In the genomic region with DNA sequence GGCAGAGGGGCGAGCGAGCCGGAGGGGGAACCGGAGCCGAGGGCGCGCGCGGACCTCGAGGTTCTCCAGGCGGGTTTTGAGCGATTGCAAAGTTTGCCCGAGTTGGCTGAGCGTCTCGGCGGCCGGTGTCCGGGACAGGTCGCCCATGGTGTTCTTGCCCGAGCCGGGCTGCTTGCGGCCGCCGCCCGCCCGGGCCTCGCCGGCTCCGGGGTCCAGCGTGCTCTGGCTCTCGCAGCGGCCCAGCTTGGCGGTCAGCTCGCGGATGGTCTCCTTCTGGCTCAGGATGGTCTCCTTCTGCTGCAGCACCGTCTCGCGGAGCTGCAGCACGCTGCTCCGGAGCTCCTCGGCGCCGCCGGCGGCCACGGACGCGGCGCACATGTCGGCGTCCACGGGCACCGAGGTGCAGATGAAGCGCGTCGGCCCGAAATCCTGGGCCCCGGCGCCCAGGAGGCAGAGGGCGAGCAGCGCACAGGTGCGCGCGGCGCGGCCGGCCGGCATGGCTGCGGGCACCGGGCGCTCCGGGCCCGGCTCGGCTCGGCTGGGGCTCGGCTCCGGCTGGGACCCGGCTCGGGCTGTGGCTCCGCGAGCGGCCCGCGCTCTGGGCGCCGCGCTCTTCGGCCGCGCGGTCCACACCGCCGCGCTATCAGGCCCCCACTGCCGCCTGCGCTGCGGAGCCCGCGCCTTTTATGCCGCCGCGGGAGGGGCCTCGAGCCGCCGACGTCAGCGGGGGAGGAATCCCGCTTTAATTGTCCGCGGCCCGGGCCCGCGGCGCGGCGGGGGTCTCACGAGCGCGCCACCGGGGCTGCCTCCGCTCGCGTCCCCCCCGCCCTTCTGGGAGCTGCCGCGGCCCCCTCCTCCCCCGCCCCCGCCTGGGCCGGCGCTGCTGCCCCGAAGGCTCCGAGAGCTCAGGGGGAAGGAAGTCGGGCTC, we compare ENCODE assay signal across 8 cellular contexts. TPM values are rescaled to one million over a fixed set of nuclear protein-coding genes. Genes with fewer than 3 reads are reported as not detected.
DNase-seq lines count a peak whose midpoint lies in the region; ATAC-seq, FAIRE-seq and TF ChIP-seq lines count a peak whose summit lies in the region.

A gene with protein sequence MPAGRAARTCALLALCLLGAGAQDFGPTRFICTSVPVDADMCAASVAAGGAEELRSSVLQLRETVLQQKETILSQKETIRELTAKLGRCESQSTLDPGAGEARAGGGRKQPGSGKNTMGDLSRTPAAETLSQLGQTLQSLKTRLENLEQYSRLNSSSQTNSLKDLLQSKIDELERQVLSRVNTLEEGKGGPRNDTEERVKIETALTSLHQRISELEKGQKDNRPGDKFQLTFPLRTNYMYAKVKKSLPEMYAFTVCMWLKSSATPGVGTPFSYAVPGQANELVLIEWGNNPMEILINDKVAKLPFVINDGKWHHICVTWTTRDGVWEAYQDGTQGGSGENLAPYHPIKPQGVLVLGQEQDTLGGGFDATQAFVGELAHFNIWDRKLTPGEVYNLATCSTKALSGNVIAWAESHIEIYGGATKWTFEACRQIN (minus strand): TSS at position 659 of the 928 bp plus-strand sequence. CDS start 161 bp downstream, at position 498.

- TF ChIP-seq POLR2A in GM12878 (IDR thresholded peaks at IDR 0.05; ENCODE audit: low read depth, low read length) (no peak), HepG2 (IDR thresholded peaks at IDR 0.05; ENCODE audit: insufficient read depth in 1 of 2, low read depth in 2 of 2, low read length in 2 of 2) (no peak)

- H3K9me3 ChIP-seq in GM12878 (replicated peaks; ENCODE audit: control insufficient read depth, insufficient read depth, low read length) (no peaks in the 10 kb centered on the region), HepG2 (ENCODE audit: low read length) (no peaks in the 10 kb centered on the region)

- no peaks in the 10 kb centered on the region for H3K36me3 ChIP-seq in GM12878 (ENCODE audit: control insufficient read depth in 2 of 2, insufficient read depth in 2 of 2, low read length in 1 of 2)
- H3K36me3 ChIP-seq in HepG2 (replicated peaks in 1 of 2; ENCODE audit: control insufficient read depth in 1 of 2, insufficient read depth in 2 of 2, low read length in 2 of 2): no peaks in the 10 kb centered on the region

- TF ChIP-seq CTCF in GM13976 (IDR thresholded peaks at IDR 0.05; ENCODE audit: borderline replicate concordance, control extremely low read depth, extremely low read depth, insufficient read depth, missing control alignments) (no peak), GM12878 (IDR thresholded peaks at IDR 0.05 in 2 of 3, conservative IDR thresholded peaks at IDR 0.05 in 1 of 3; ENCODE audit: control insufficient read depth in 2 of 3, extremely low read depth in 1 of 3, insufficient read depth in 1 of 3, low read depth in 3 of 3, low read length in 3 of 3) (no peak), HepG2 (CRISPR knock-in tag; IDR thresholded peaks at IDR 0.05) (no peak)

- H3K9ac ChIP-seq in GM12878 (ENCODE audit: control insufficient read depth, insufficient read depth, low read length) (no peak within 1 kb of the TSS), HepG2 (ENCODE audit: insufficient read depth, low read depth, low read length) (no peak within 1 kb of the TSS)

- CTCF ChIA-PET in GM12878 (lab: Yijun Ruan, JAX) (no interaction called here), HepG2 (lab: Yijun Ruan, JAX; ENCODE audit: low intra/inter-chr PET ratio, low total read pairs) (interaction anchor here (3.5 kb wide), 1 partner anchor 99 kb away, joined by 25 read pairs; no protein-coding TSS in a partner anchor)

- ATAC-seq in GM12878: peak; percentile 28; the same call in 1 of the 3 replicates
- peak; percentile 35 for ATAC-seq in HepG2
- no peak for ATAC-seq in HG03442 (IDR thresholded peaks at IDR 0.05; ENCODE audit: unreplicated experiment)
- no peak for ATAC-seq in HG03097 (IDR thresholded peaks at IDR 0.05; ENCODE audit: low FRiP score, unreplicated experiment)
- no peak for ATAC-seq in HG03520 (IDR thresholded peaks at IDR 0.05; ENCODE audit: unreplicated experiment)
- ATAC-seq in GM21717 (IDR thresholded peaks at IDR 0.05; ENCODE audit: unreplicated experiment): no peak

- intact Hi-C loops in GM12878 (cut with micrococcal nuclease; ENCODE audit: unreplicated experiment): loop anchor here (5.0 kb wide), 1 partner anchor 101 kb away; no protein-coding TSS in a partner anchor
- intact Hi-C loops in HepG2 (cut with micrococcal nuclease; ENCODE audit: unreplicated experiment): loop anchor here (5.0 kb wide), 1 partner anchor 911 kb away; no protein-coding TSS in a partner anchor

- H3K79me2 ChIP-seq in GM12878 (ENCODE audit: control insufficient read depth, insufficient read depth, low read length): no peaks in the 10 kb centered on the region
- no peaks in the 10 kb centered on the region for H3K79me2 ChIP-seq in HepG2 (ENCODE audit: insufficient read depth, low read length)

- POLR2A ChIA-PET in GM12878 (lab: Charles Lee): no interaction called here
- POLR2A ChIA-PET in HepG2 (lab: Yijun Ruan, JAX): interaction anchor here (1.5 kb wide), 1 partner anchor 21 kb away, joined by 8 read pairs; no protein-coding TSS in a partner anchor

- in situ Hi-C loops in GM13976 (cut with MboI; ENCODE audit: low sequenced_read_pairs, unreplicated experiment) (no loop called here), GM12878 (cut with MboI) (no loop called here), HepG2 (cut with HindIII; ENCODE audit: extremely low pct_ligation_motif_present, low pct_unique_long_range_greater_than_20kb) (no loop called here)

- H4K20me1 ChIP-seq in GM12878 (ENCODE audit: control insufficient read depth, insufficient read depth) (no peaks in the 10 kb centered on the region), HepG2 (ENCODE audit: insufficient read depth, low read length) (peaks cover 21% of the 10 kb centered on the region; the same call in 1 of the 2 replicates)

- peaks cover 7 to 22% of the 10 kb centered on the region in 2 experiments for H3K27me3 ChIP-seq in GM12878 (replicated peaks in 1 of 2; ENCODE audit: control insufficient read depth in 2 of 2, insufficient read depth in 2 of 2, low read length in 1 of 2)
- peaks cover 67 to 97% of the 10 kb centered on the region in 2 experiments for H3K27me3 ChIP-seq in HepG2 (ENCODE audit: control insufficient read depth in 1 of 2, insufficient read depth in 2 of 2, low read length in 2 of 2)

- H3K4me3 ChIP-seq in GM12878: no peak within 1 kb of the TSS
- peak within 1 kb of the TSS in 2 of 3 experiments; percentile 20 to 55; a peak in 1 of 6 replicates for H3K4me3 ChIP-seq in HepG2 (replicated peaks in 1 of 3; ENCODE audit: insufficient read depth in 1 of 3, low read depth in 2 of 3, low read length in 3 of 3)

- H3K4me2 ChIP-seq in GM12878 (ENCODE audit: control insufficient read depth, insufficient read depth): peak within 1 kb of the TSS; percentile 22; the same call in 1 of the 2 replicates
- H3K4me2 ChIP-seq in HepG2 (ENCODE audit: low read depth, low read length): peak within 1 kb of the TSS; percentile 63

- WGBS in GM12878 (ENCODE audit: insufficient coverage, insufficient replicate concordance, low lambda C conversion rate, missing lambda C conversion rate): 2% methylated on average over 78 of the region's 133 CpGs
- 18% methylated on average over 31 of the region's 133 CpGs for WGBS in HepG2 (ENCODE audit: low lambda C conversion rate)

- H2AFZ ChIP-seq in GM12878 (ENCODE audit: control insufficient read depth, low read depth, low read length) (no peak within 1 kb of the TSS), HepG2 (ENCODE audit: low read length) (no peak within 1 kb of the TSS)

- SMC1A ChIA-PET in GM12878 (lab: Charles Lee; ENCODE audit: uncharacterized antibody, unreplicated experiment): no interaction called here

- TF ChIP-seq RAD21 in GM12878 (IDR thresholded peaks at IDR 0.05; ENCODE audit: insufficient read depth, low read depth, low read length) (no peak), HepG2 (CRISPR knock-in tag; IDR thresholded peaks at IDR 0.05) (no peak)

- BruUV-seq in GM12878 (replicated peaks; lab: Mats Ljungman, UMichigan) (no TSS peak), HepG2 (replicated peaks; lab: Mats Ljungman, UMichigan) (no TSS peak)

- H3K27ac ChIP-seq in GM12878 (ENCODE audit: control insufficient read depth, insufficient read depth) (no peak within 1 kb of the TSS), HepG2 (ENCODE audit: extremely low read length, insufficient read depth, low read length) (no peak within 1 kb of the TSS)

- FAIRE-seq in GM12878 (lab: Jason Lieb, UNC): no peak
- FAIRE-seq in HepG2 (lab: Jason Lieb, UNC): no peak

- no peaks in the 10 kb centered on the region for H3K4me1 ChIP-seq in GM12878 (ENCODE audit: control insufficient read depth, insufficient read depth, low read length)
- peaks cover 33% of the 10 kb centered on the region for H3K4me1 ChIP-seq in HepG2 (ENCODE audit: insufficient read depth, low read length)

- RAD21 ChIA-PET in GM12878 (lab: Charles Lee; ENCODE audit: unreplicated experiment): no interaction called here

- peak; percentile 63 for DNase-seq in GM13976 (ENCODE audit: low spot score)
- DNase-seq in NCI-H2227 (lab: John Stamatoyannopoulos, UW; ENCODE audit: unreplicated experiment): peak; percentile 83
- DNase-seq in GM12878 (ENCODE audit: low read depth, low spot score): no peak
- no peak for DNase-seq in HepG2 (ENCODE audit: low spot score)

- TF ChIP-seq EP300 in GM12878 (IDR thresholded peaks at IDR 0.05; ENCODE audit: borderline replicate concordance in 1 of 2, control insufficient read depth in 1 of 2, low read depth in 2 of 2, low read length in 2 of 2) (no peak), HepG2 (IDR thresholded peaks at IDR 0.05; ENCODE audit: low read depth in 2 of 2, low read length in 2 of 2) (no peak), HepG2 (CRISPR knock-in tag; IDR thresholded peaks at IDR 0.05; ENCODE audit: borderline replicate concordance) (no peak)

RNA-seq across cellular contexts. Expression of the gene that starts here (rescaled TPM):
- total RNA-seq in GM12878 (2013; cell fraction: nucleolus; rRNA removed): not detected in 2 replicates
- total RNA-seq in GM12878 (2014; rRNA removed): not detected in 2 replicates
- not detected in 2 replicates for total RNA-seq in GM12878 (2014; rRNA removed; fragmentation: Illumina TruSeq; extraction: Trizol)
- 0.05 TPM in 1 of 2 replicates, not detected in the other for total RNA-seq in GM12878 (2021)
- polyA plus RNA-seq in GM12878 (2011; ENCODE audit: low read depth): not detected
- polyA plus RNA-seq in GM12878 (2011; rRNA removed): not detected in 2 replicates
- polyA plus RNA-seq in GM12878 (2011; cell fraction: cytosol; rRNA removed): 0.01 and 0.02 TPM in 2 replicates
- 0.03 and 0.04 TPM in 2 replicates for polyA plus RNA-seq in GM12878 (2011; cell fraction: nucleus; rRNA removed)
- polyA plus RNA-seq in GM12878 (2012): 0.08 TPM in 2 replicates
- not detected in 2 replicates for polyA plus RNA-seq in GM12878 (2014; fragmentation: Illumina TruSeq; extraction: Trizol)
- polyA plus RNA-seq in GM12878 (2014; fragmentation: Nextera tagmentation; extraction: Ambion mirVana): not detected
- not detected in 2 replicates for polyA plus RNA-seq in GM12878 (2014; rRNA removed)
- not detected for polyA plus RNA-seq in GM12878 (2016; fragmentation: Nextera tagmentation; extraction: Ambion mirVana)
- polyA minus RNA-seq in GM12878 (2011; rRNA and poly(A)+ RNA removed): not detected in 2 replicates
- not detected in 2 replicates for polyA minus RNA-seq in GM12878 (2011; cell fraction: cytosol; rRNA and poly(A)+ RNA removed)
- polyA minus RNA-seq in GM12878 (2011; cell fraction: nucleus; rRNA and poly(A)+ RNA removed): not detected in 2 replicates
- total RNA-seq in HepG2 (2016; rRNA removed; fragmentation: Illumina TruSeq; extraction: Trizol): not detected in 2 replicates
- total RNA-seq in HepG2 (2016; cell fraction: cytosol; rRNA removed; fragmentation: Illumina TruSeq; extraction: Trizol; ENCODE audit: low read depth): not detected in 2 replicates
- total RNA-seq in HepG2 (2016; cell fraction: insoluble cytoplasmic fraction; rRNA removed; fragmentation: Illumina TruSeq; extraction: Trizol): not detected in 2 replicates
- total RNA-seq in HepG2 (2016; cell fraction: membrane; rRNA removed; fragmentation: Illumina TruSeq; extraction: Trizol): not detected in 2 replicates
- total RNA-seq in HepG2 (2016; cell fraction: nucleus; rRNA removed; fragmentation: Illumina TruSeq; extraction: Trizol): not detected in 2 replicates
- 0.01 TPM in 1 of 2 replicates, not detected in the other for polyA plus RNA-seq in HepG2 (2011; rRNA removed)
- polyA plus RNA-seq in HepG2 (2011; cell fraction: cytosol; rRNA removed): not detected in 2 replicates
- polyA plus RNA-seq in HepG2 (2011; cell fraction: nucleus; rRNA removed): not detected in 2 replicates
- polyA plus RNA-seq in HepG2 (2012): not detected in 2 replicates
- polyA plus RNA-seq in HepG2 (2016; cell fraction: cytosol; fragmentation: Illumina TruSeq; extraction: Trizol; ENCODE audit: low read depth): not detected in 2 replicates
- not detected in 2 replicates for polyA plus RNA-seq in HepG2 (2016; cell fraction: insoluble cytoplasmic fraction; fragmentation: Illumina TruSeq; extraction: Trizol; ENCODE audit: low read depth)
- polyA plus RNA-seq in HepG2 (2016; cell fraction: membrane; fragmentation: Illumina TruSeq; extraction: Trizol; ENCODE audit: low read depth): not detected in 2 replicates
- polyA plus RNA-seq in HepG2 (2016; cell fraction: nucleus; fragmentation: Illumina TruSeq; extraction: Trizol; ENCODE audit: insufficient read depth, low read depth): not detected in 2 replicates
- 17.0 TPM in 1 of 2 replicates, not detected in the other for polyA minus RNA-seq in HepG2 (2011; rRNA and poly(A)+ RNA removed; ENCODE audit: low replicate concordance)
- polyA minus RNA-seq in HepG2 (2011; cell fraction: cytosol; rRNA and poly(A)+ RNA removed): 0.10 TPM in 1 of 2 replicates, not detected in the other
- 0.25 TPM in 1 of 2 replicates, not detected in the other for polyA minus RNA-seq in HepG2 (2011; cell fraction: nucleus; rRNA and poly(A)+ RNA removed)

Comparison
In these comparisons a context has a peak if more than half of its experiments do, and no peak if none do; other contexts are left out.
1. Peak in ATAC-seq and H3K4me2 ChIP-seq in GM12878; RNA of the gene not detected or under 1 TPM.
2. DNase-seq: peak in GM13976 (single experiment) and NCI-H2227 (single experiment); none in GM12878 (single experiment) and HepG2 (single experiment).